In the genomic region with DNA sequence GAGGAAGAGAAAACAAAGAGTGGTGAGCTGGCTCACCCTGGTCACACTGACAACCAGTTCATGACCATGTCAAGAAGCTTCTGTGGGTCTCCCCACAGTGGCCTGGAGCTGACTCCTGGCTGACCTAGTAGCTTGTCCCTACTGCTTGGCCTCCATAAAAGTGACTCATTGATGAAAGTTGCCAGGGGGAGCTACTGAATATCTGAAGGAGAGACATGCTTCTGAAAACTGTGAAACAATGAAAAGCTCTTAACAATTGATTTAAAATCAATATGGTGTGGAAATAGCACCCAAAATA, we compare ENCODE assay signal across 1 cellular context.
TF ChIP-seq lines count a peak whose summit lies in the region.

No MANE protein-coding gene starts in this region.

TF ChIP-seq in GM23338, 12 proteins besides CTCF, POLR2A, EP300 and RAD21 (continued from another document):
- TF ChIP-seq, protein P1, sequence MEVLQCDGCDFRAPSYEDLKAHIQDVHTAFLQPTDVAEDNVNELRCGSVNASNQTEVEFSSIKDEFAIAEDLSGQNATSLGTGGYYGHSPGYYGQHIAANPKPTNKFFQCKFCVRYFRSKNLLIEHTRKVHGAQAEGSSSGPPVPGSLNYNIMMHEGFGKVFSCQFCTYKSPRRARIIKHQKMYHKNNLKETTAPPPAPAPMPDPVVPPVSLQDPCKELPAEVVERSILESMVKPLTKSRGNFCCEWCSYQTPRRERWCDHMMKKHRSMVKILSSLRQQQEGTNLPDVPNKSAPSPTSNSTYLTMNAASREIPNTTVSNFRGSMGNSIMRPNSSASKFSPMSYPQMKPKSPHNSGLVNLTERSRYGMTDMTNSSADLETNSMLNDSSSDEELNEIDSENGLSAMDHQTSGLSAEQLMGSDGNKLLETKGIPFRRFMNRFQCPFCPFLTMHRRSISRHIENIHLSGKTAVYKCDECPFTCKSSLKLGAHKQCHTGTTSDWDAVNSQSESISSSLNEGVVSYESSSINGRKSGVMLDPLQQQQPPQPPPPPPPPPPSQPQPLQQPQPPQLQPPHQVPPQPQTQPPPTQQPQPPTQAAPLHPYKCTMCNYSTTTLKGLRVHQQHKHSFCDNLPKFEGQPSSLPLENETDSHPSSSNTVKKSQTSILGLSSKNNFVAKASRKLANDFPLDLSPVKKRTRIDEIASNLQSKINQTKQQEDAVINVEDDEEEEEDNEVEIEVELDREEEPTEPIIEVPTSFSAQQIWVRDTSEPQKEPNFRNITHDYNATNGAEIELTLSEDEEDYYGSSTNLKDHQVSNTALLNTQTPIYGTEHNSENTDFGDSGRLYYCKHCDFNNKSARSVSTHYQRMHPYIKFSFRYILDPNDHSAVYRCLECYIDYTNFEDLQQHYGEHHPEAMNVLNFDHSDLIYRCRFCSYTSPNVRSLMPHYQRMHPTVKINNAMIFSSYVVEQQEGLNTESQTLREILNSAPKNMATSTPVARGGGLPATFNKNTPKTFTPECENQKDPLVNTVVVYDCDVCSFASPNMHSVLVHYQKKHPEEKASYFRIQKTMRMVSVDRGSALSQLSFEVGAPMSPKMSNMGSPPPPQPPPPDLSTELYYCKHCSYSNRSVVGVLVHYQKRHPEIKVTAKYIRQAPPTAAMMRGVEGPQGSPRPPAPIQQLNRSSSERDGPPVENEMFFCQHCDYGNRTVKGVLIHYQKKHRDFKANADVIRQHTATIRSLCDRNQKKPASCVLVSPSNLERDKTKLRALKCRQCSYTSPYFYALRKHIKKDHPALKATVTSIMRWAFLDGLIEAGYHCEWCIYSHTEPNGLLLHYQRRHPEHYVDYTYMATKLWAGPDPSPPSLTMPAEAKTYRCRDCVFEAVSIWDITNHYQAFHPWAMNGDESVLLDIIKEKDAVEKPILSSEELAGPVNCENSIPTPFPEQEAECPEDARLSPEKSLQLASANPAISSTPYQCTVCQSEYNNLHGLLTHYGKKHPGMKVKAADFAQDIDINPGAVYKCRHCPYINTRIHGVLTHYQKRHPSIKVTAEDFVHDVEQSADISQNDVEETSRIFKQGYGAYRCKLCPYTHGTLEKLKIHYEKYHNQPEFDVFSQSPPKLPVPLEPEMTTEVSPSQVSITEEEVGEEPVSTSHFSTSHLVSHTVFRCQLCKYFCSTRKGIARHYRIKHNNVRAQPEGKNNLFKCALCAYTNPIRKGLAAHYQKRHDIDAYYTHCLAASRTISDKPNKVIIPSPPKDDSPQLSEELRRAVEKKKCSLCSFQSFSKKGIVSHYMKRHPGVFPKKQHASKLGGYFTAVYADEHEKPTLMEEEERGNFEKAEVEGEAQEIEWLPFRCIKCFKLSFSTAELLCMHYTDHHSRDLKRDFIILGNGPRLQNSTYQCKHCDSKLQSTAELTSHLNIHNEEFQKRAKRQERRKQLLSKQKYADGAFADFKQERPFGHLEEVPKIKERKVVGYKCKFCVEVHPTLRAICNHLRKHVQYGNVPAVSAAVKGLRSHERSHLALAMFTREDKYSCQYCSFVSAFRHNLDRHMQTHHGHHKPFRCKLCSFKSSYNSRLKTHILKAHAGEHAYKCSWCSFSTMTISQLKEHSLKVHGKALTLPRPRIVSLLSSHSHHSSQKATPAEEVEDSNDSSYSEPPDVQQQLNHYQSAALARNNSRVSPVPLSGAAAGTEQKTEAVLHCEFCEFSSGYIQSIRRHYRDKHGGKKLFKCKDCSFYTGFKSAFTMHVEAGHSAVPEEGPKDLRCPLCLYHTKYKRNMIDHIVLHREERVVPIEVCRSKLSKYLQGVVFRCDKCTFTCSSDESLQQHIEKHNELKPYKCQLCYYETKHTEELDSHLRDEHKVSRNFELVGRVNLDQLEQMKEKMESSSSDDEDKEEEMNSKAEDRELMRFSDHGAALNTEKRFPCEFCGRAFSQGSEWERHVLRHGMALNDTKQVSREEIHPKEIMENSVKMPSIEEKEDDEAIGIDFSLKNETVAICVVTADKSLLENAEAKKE (CRISPR knock-in tag; IDR thresholded peaks at IDR 0.05), result no peak
- TF ChIP-seq, protein P2, sequence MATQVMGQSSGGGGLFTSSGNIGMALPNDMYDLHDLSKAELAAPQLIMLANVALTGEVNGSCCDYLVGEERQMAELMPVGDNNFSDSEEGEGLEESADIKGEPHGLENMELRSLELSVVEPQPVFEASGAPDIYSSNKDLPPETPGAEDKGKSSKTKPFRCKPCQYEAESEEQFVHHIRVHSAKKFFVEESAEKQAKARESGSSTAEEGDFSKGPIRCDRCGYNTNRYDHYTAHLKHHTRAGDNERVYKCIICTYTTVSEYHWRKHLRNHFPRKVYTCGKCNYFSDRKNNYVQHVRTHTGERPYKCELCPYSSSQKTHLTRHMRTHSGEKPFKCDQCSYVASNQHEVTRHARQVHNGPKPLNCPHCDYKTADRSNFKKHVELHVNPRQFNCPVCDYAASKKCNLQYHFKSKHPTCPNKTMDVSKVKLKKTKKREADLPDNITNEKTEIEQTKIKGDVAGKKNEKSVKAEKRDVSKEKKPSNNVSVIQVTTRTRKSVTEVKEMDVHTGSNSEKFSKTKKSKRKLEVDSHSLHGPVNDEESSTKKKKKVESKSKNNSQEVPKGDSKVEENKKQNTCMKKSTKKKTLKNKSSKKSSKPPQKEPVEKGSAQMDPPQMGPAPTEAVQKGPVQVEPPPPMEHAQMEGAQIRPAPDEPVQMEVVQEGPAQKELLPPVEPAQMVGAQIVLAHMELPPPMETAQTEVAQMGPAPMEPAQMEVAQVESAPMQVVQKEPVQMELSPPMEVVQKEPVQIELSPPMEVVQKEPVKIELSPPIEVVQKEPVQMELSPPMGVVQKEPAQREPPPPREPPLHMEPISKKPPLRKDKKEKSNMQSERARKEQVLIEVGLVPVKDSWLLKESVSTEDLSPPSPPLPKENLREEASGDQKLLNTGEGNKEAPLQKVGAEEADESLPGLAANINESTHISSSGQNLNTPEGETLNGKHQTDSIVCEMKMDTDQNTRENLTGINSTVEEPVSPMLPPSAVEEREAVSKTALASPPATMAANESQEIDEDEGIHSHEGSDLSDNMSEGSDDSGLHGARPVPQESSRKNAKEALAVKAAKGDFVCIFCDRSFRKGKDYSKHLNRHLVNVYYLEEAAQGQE (IDR thresholded peaks at IDR 0.05; ENCODE audit: unreplicated experiment), result no peak
- TF ChIP-seq EZH2 (IDR thresholded peaks at IDR 0.05; ENCODE audit: low read depth, unreplicated experiment), result no peak
- no peak for TF ChIP-seq EZH2phosphoT487 (IDR thresholded peaks at IDR 0.05; ENCODE audit: unreplicated experiment)
- TF ChIP-seq, protein P3, sequence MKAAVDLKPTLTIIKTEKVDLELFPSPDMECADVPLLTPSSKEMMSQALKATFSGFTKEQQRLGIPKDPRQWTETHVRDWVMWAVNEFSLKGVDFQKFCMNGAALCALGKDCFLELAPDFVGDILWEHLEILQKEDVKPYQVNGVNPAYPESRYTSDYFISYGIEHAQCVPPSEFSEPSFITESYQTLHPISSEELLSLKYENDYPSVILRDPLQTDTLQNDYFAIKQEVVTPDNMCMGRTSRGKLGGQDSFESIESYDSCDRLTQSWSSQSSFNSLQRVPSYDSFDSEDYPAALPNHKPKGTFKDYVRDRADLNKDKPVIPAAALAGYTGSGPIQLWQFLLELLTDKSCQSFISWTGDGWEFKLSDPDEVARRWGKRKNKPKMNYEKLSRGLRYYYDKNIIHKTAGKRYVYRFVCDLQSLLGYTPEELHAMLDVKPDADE (IDR thresholded peaks at IDR 0.05), result no peak
- no peak for TF ChIP-seq NANOG (IDR thresholded peaks at IDR 0.05; ENCODE audit: borderline replicate concordance)
- TF ChIP-seq CREB1 (CRISPR knock-in tag; IDR thresholded peaks at IDR 0.05; ENCODE audit: low read depth), result no peak
- TF ChIP-seq POLR2AphosphoS5 (IDR thresholded peaks at IDR 0.05; ENCODE audit: low read depth), result no peak
- no peak for TF ChIP-seq ZNF114 (CRISPR knock-in tag; IDR thresholded peaks at IDR 0.05)
TF ChIP-seq in GM23338: peak in this region for 0.
